In the genomic region with DNA sequence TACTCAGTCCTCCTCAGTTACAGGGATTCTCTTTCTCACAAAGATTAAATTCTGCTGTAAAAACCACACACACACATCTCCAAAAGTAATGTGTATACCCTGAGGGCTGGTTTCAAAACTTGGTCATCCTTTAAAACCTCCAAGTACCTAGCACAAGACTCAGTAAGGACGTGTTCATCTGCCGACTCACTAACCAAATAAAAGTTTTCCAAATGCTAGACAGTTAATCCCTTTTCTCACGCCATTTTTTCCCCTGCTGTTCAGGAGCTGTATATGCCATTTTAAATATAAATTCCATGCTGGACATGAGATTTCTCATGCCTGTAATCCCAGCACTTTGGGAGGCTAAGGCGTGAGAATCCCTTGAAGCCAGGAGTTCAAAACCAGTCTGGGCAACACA, we compare ENCODE assay signal across 11 cellular contexts. TPM values are rescaled to one million over a fixed set of nuclear protein-coding genes. Genes with fewer than 3 reads are reported as not detected.
DNase-seq lines count a peak whose midpoint lies in the region; ATAC-seq and TF ChIP-seq lines count a peak whose summit lies in the region.
"Had no signal": no experiment of that assay in that cellular context is flagged by ENCODE, and none has a peak within 500 bp of the region (broad histone marks: within the 10 kb centered on the region; RNA-seq: fewer than 3 reads in every experiment).

No MANE protein-coding gene starts in this region.

- POLR2A ChIA-PET in MCF 10A (lab: Yijun Ruan, JAX) (interaction anchor here (0.6 to 1.6 kb wide), 3 partner anchors 25 to 122 kb away, joined by 3 to 5 read pairs (median 5); no protein-coding TSS in a partner anchor), Panc1 (lab: Charles Lee) (interaction anchor here (0.6 kb wide), 1 partner anchor 285 kb away, joined by 5 read pairs; no protein-coding TSS in a partner anchor)

- no peak overlapping the region for H2AK5ac ChIP-seq in neuronal stem cell (ENCODE audit: low read depth, low read length)

- peak; percentile 75 for DNase-seq in MCF 10A (ENCODE audit: unreplicated experiment)
- no peak for DNase-seq in breast epithelium (ENCODE audit: low spot score in 2 of 2)
- no peak for DNase-seq in Panc1 (ENCODE audit: low read depth, low spot score)
- DNase-seq in fibroblast of gingiva (ENCODE audit: low read depth), result peak; percentile 18
- DNase-seq in stimulated activated naive B cell treated with anti-CD40 and anti-IgM and Interleukin-4, amounts not matched to agents 10 μg/mL and 1 μg/mL and 100 μg/mL, for 72 hours, result no peak
- no peak for DNase-seq in neuronal stem cell (ENCODE audit: low spot score)
- DNase-seq in Kasumi-1 (lab: John Stamatoyannopoulos, UW), result no peak
- DNase-seq in stimulated activated CD8-positive, alpha-beta memory T cell treated with anti-CD3 and anti-CD28 coated beads, Interleukin-4, amount 100 ng/mL, for 48 hours, result no peak
- DNase-seq: activated CD4-positive, alpha-beta T cell treated with anti-CD3 and anti-CD28 coated beads, Interleukin-2, amount 50 U/mL, for 1 hour; NCI-H1930 had no signal

- no peak overlapping the region for H3K27ac ChIP-seq in breast epithelium
- H3K27ac ChIP-seq in Panc1 (ENCODE audit: low read length), result peak overlapping the region; percentile 59
- H3K27ac ChIP-seq in neuronal stem cell (replicated peaks; ENCODE audit: low read length), result no peak overlapping the region

- no peak overlapping the region for H2BK15ac ChIP-seq in neuronal stem cell (ENCODE audit: low read length)

- no CpG with 5 or more reads among the region's 4 CpGs for WGBS in neuronal stem cell (ENCODE audit: extremely low coverage in 2 of 2, insufficient read length in 2 of 2, insufficient replicate concordance in 1 of 2), 2 donors

- no peak overlapping the region for H3K4ac ChIP-seq in neuronal stem cell (ENCODE audit: low read length)

- H4K91ac ChIP-seq in neuronal stem cell (ENCODE audit: low read depth, low read length, poor library complexity), result no peak overlapping the region

- peak; percentile 32; the same call in 1 of the 2 replicates for ATAC-seq in Panc1
- ATAC-seq in stimulated activated naive B cell treated with anti-CD40 and anti-IgM and Interleukin-4, amounts not matched to agents 10 μg/mL and 1 μg/mL and 100 μg/mL, for 72 hours (replicated peaks), result no peak

- no peaks in the 10 kb centered on the region for H3K36me3 ChIP-seq in breast epithelium
- H3K36me3 ChIP-seq in Panc1 (ENCODE audit: control insufficient read depth, insufficient read depth, low read length), result no peaks in the 10 kb centered on the region
- H3K36me3 ChIP-seq in neuronal stem cell (replicated peaks in 1 of 2; ENCODE audit: control insufficient read depth in 2 of 2, insufficient read depth in 2 of 2, low read length in 2 of 2), result no peaks in the 10 kb centered on the region

- no peaks in the 10 kb centered on the region for H3K9me3 Mint-ChIP-seq in MCF 10A (ENCODE audit: unreplicated experiment)
- H3K9me3 Mint-ChIP-seq in stimulated activated naive B cell treated with anti-CD40 and anti-IgM and Interleukin-4, amounts not matched to agents 10 μg/mL and 1 μg/mL and 100 μg/mL, for 72 hours, result no peaks in the 10 kb centered on the region
- H3K9me3 Mint-ChIP-seq: activated T-helper 2 cell treated with anti-CD3 and anti-CD28 coated beads, Interferon-gamma antibody, Interleukin-2, Interleukin-4, amounts not matched to agents 10 μg/mL and 5 μg/mL and 100 μg/mL, durations not matched to agents 14 hours and 24 hours and 36 hours had no signal

- peaks cover 7% of the 10 kb centered on the region for H3K4me1 Mint-ChIP-seq in MCF 10A (ENCODE audit: insufficient read depth, unreplicated experiment)
- peaks cover 17 to 27% of the 10 kb centered on the region in 2 donors for H3K4me1 Mint-ChIP-seq in stimulated activated naive B cell treated with anti-CD40 and anti-IgM and Interleukin-4, amounts not matched to agents 10 μg/mL and 1 μg/mL and 100 μg/mL, for 72 hours

- CTCF ChIA-PET in MCF 10A (lab: Yijun Ruan, JAX) (interaction anchor here (0.6 to 1.8 kb wide), 5 partner anchors 9 to 123 kb away, joined by 3 to 7 read pairs (median 3); no protein-coding TSS in a partner anchor), Panc1 (lab: Charles Lee) (interaction anchor here (0.6 kb wide), 2 partner anchors 119 to 258 kb away, joined by 4 to 6 read pairs; no protein-coding TSS in a partner anchor)

- peak overlapping the region; percentile 62 for H3K27ac Mint-ChIP-seq in MCF 10A (ENCODE audit: low read depth, unreplicated experiment)
- H3K27ac Mint-ChIP-seq in stimulated activated naive B cell treated with anti-CD40 and anti-IgM and Interleukin-4, amounts not matched to agents 10 μg/mL and 1 μg/mL and 100 μg/mL, for 72 hours, result peak overlapping the region; percentile 5
- H3K27ac Mint-ChIP-seq: activated T-helper 2 cell treated with anti-CD3 and anti-CD28 coated beads, Interferon-gamma antibody, Interleukin-2, Interleukin-4, amounts not matched to agents 10 μg/mL and 5 μg/mL and 100 μg/mL, durations not matched to agents 14 hours and 24 hours and 36 hours had no signal

- H2AFZ ChIP-seq in neuronal stem cell (ENCODE audit: low read length), result no peak overlapping the region

- no peak for TF ChIP-seq POLR2A in breast epithelium (IDR thresholded peaks at IDR 0.05)

- no peak overlapping the region for H3K4me3 Mint-ChIP-seq in MCF 10A (ENCODE audit: unreplicated experiment)
- no peak overlapping the region for H3K4me3 Mint-ChIP-seq in stimulated activated naive B cell treated with anti-CD40 and anti-IgM and Interleukin-4, amounts not matched to agents 10 μg/mL and 1 μg/mL and 100 μg/mL, for 72 hours

- no peak overlapping the region for H3K18ac ChIP-seq in neuronal stem cell (ENCODE audit: low read length)

- no peak overlapping the region for H3K23ac ChIP-seq in neuronal stem cell (ENCODE audit: low read depth, low read length, poor library complexity)

- no peak overlapping the region for H2BK120ac ChIP-seq in neuronal stem cell (ENCODE audit: low read depth, low read length)

- H3K9me3 ChIP-seq in breast epithelium (no peaks in the 10 kb centered on the region), Panc1 (ENCODE audit: control insufficient read depth, insufficient read depth, low read depth, low read length) (no peaks in the 10 kb centered on the region), neuronal stem cell (replicated peaks in 1 of 2; ENCODE audit: control insufficient read depth in 2 of 2, insufficient read depth in 1 of 2, low read depth in 1 of 2, low read length in 2 of 2) (no peaks in the 10 kb centered on the region)

- H2BK5ac ChIP-seq in neuronal stem cell (ENCODE audit: low read length), result no peak overlapping the region

- H3K4me3 ChIP-seq in breast epithelium (no peak overlapping the region), Panc1 (ENCODE audit: low read depth in 2 of 2, low read length in 2 of 2) (no peak overlapping the region), neuronal stem cell (ENCODE audit: low read length in 2 of 2) (no peak overlapping the region)

- H3K9ac ChIP-seq in neuronal stem cell (ENCODE audit: low read depth, low read length, poor library complexity), result no peak overlapping the region

- H3K14ac ChIP-seq in neuronal stem cell (ENCODE audit: low read length), result no peak overlapping the region

- TF ChIP-seq CTCF in MCF 10A (IDR thresholded peaks at IDR 0.05; ENCODE audit: unreplicated experiment) (no peak), breast epithelium (IDR thresholded peaks at IDR 0.05) (no peak), Panc1 (IDR thresholded peaks at IDR 0.05) (peak; percentile 29; the same call in 1 of the 2 replicates)

- H3K4me1 ChIP-seq in breast epithelium (no peaks in the 10 kb centered on the region), Panc1 (ENCODE audit: control insufficient read depth, insufficient read depth, low read length) (no peaks in the 10 kb centered on the region), neuronal stem cell (ENCODE audit: control insufficient read depth in 2 of 2, insufficient read depth in 1 of 2, low read depth in 1 of 2, low read length in 2 of 2) (no peaks in the 10 kb centered on the region)

- H3K27me3 ChIP-seq in breast epithelium (peaks cover 0 to 2% of the 10 kb centered on the region in 2 donors), Panc1 (ENCODE audit: control insufficient read depth, insufficient read depth, low read length) (no peaks in the 10 kb centered on the region), neuronal stem cell (ENCODE audit: control insufficient read depth in 3 of 3, insufficient read depth in 3 of 3, low read depth in 1 of 3, low read length in 3 of 3) (no peaks in the 10 kb centered on the region)

- no peaks in the 10 kb centered on the region for H3K27me3 Mint-ChIP-seq in MCF 10A (ENCODE audit: insufficient read depth, unreplicated experiment)
- no peaks in the 10 kb centered on the region for H3K27me3 Mint-ChIP-seq in stimulated activated naive B cell treated with anti-CD40 and anti-IgM and Interleukin-4, amounts not matched to agents 10 μg/mL and 1 μg/mL and 100 μg/mL, for 72 hours

- no peak overlapping the region for H3K4me2 ChIP-seq in neuronal stem cell (ENCODE audit: insufficient read depth, low read length, poor library complexity, severe bottlenecking)

- intact Hi-C loops in MCF 10A (cut with micrococcal nuclease), result no loop called here
- intact Hi-C loops in breast epithelium (cut with DNase I; ENCODE audit: low total_unique reads), result no loop called here
- intact Hi-C loops in Panc1 (cut with micrococcal nuclease; ENCODE audit: unreplicated experiment), result no loop called here

- H4K8ac ChIP-seq in neuronal stem cell (ENCODE audit: low read depth, low read length), result no peak overlapping the region

- BruUV-seq in MCF 10A (replicated peaks; lab: Mats Ljungman, UMichigan) (no TSS peak), Panc1 (replicated peaks; lab: Mats Ljungman, UMichigan) (no TSS peak)

- H2BK12ac ChIP-seq in neuronal stem cell (ENCODE audit: low read length), result no peak overlapping the region

- no peaks in the 10 kb centered on the region for H3K79me1 ChIP-seq in neuronal stem cell (ENCODE audit: low read depth, low read length)

- in situ Hi-C loops in Panc1 (cut with HindIII; ENCODE audit: low pct_unique_long_range_greater_than_20kb, low sequenced_read_pairs), result no loop called here

- H3K36me3 Mint-ChIP-seq in MCF 10A (ENCODE audit: insufficient read depth, unreplicated experiment), result peaks cover 17% of the 10 kb centered on the region
- H3K36me3 Mint-ChIP-seq in stimulated activated naive B cell treated with anti-CD40 and anti-IgM and Interleukin-4, amounts not matched to agents 10 μg/mL and 1 μg/mL and 100 μg/mL, for 72 hours, result peaks cover 6 to 7% of the 10 kb centered on the region in 2 donors

RNA-seq across cellular contexts. Expression of a gene that starts 3.9 kb away (rescaled TPM):
- total RNA-seq in MCF 10A (2022), result 582 and 687 TPM in 2 replicates
- 1,000 to 10,000 TPM in 2 of 3 donors, 100 to 1,000 TPM in 1; 980 to 1,359 (median 1,246) TPM for total RNA-seq in breast epithelium
- total RNA-seq in Panc1 (2021; ENCODE audit: unreplicated experiment), result 173 TPM
- 215 TPM for polyA plus RNA-seq in Panc1 (2012; ENCODE audit: insufficient read length)
- polyA plus RNA-seq in neuronal stem cell (2013, experiment 1 of 2), result 45.4 TPM
- polyA plus RNA-seq in neuronal stem cell (2013, experiment 2 of 2), result 44.2 TPM

RNA-seq across cellular contexts. Expression of a gene that starts 35.9 kb away (rescaled TPM):
- total RNA-seq in MCF 10A (2022) (71.9 and 83.9 TPM in 2 replicates), breast epithelium (10 to 100 TPM; 38.7 to 42.3 (median 41.0) TPM), Panc1 (2021; ENCODE audit: unreplicated experiment) (44.5 TPM)
- polyA plus RNA-seq in Panc1 (2012; ENCODE audit: insufficient read length), result 28.7 TPM
- 15.6 TPM for polyA plus RNA-seq in neuronal stem cell (2013, experiment 1 of 2)
- 15.3 TPM for polyA plus RNA-seq in neuronal stem cell (2013, experiment 2 of 2)

Comparison
In these comparisons a context has a peak if more than half of its experiments do, and no peak if none do; other contexts are left out.
1. DNase-seq: peak in MCF 10A (single experiment) and fibroblast of gingiva (single experiment); none in breast epithelium (0 of 2), Panc1 (single experiment), stimulated activated naive B cell treated with anti-CD40 and anti-IgM and Interleukin-4, amounts not matched to agents 10 μg/mL and 1 μg/mL and 100 μg/mL, for 72 hours (single experiment), neuronal stem cell (single experiment), Kasumi-1 (0 of 2) and stimulated activated CD8-positive, alpha-beta memory T cell treated with anti-CD3 and anti-CD28 coated beads, Interleukin-4, amount 100 ng/mL, for 48 hours (single experiment).